1 cellular context compared by ENCODE assay signal in the genomic region with DNA sequence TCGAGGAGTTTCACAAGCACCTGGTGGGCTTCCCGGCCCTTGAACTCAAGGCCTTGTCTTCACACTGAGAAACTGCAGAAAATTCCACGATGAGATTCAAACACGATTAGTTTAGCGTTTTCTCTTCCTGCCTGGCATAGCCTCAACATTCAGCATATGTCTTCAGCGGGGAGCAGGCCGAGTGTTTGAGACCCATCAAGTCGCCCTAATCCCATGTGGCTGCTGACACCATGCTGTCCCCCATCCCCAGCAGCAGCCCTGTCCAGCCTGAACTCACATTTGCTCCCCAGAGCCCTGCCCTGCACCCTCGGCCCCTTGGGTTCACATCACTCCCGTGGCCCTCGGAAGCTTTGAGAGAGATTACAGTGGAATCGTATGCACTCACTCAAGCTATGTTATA.
TF ChIP-seq lines count a peak whose summit lies in the region.

No MANE protein-coding gene starts in this region.

TF ChIP-seq in K562, 482 proteins besides CTCF, POLR2A, EP300 and RAD21 (continued from another document):
- TF ChIP-seq, protein P1, sequence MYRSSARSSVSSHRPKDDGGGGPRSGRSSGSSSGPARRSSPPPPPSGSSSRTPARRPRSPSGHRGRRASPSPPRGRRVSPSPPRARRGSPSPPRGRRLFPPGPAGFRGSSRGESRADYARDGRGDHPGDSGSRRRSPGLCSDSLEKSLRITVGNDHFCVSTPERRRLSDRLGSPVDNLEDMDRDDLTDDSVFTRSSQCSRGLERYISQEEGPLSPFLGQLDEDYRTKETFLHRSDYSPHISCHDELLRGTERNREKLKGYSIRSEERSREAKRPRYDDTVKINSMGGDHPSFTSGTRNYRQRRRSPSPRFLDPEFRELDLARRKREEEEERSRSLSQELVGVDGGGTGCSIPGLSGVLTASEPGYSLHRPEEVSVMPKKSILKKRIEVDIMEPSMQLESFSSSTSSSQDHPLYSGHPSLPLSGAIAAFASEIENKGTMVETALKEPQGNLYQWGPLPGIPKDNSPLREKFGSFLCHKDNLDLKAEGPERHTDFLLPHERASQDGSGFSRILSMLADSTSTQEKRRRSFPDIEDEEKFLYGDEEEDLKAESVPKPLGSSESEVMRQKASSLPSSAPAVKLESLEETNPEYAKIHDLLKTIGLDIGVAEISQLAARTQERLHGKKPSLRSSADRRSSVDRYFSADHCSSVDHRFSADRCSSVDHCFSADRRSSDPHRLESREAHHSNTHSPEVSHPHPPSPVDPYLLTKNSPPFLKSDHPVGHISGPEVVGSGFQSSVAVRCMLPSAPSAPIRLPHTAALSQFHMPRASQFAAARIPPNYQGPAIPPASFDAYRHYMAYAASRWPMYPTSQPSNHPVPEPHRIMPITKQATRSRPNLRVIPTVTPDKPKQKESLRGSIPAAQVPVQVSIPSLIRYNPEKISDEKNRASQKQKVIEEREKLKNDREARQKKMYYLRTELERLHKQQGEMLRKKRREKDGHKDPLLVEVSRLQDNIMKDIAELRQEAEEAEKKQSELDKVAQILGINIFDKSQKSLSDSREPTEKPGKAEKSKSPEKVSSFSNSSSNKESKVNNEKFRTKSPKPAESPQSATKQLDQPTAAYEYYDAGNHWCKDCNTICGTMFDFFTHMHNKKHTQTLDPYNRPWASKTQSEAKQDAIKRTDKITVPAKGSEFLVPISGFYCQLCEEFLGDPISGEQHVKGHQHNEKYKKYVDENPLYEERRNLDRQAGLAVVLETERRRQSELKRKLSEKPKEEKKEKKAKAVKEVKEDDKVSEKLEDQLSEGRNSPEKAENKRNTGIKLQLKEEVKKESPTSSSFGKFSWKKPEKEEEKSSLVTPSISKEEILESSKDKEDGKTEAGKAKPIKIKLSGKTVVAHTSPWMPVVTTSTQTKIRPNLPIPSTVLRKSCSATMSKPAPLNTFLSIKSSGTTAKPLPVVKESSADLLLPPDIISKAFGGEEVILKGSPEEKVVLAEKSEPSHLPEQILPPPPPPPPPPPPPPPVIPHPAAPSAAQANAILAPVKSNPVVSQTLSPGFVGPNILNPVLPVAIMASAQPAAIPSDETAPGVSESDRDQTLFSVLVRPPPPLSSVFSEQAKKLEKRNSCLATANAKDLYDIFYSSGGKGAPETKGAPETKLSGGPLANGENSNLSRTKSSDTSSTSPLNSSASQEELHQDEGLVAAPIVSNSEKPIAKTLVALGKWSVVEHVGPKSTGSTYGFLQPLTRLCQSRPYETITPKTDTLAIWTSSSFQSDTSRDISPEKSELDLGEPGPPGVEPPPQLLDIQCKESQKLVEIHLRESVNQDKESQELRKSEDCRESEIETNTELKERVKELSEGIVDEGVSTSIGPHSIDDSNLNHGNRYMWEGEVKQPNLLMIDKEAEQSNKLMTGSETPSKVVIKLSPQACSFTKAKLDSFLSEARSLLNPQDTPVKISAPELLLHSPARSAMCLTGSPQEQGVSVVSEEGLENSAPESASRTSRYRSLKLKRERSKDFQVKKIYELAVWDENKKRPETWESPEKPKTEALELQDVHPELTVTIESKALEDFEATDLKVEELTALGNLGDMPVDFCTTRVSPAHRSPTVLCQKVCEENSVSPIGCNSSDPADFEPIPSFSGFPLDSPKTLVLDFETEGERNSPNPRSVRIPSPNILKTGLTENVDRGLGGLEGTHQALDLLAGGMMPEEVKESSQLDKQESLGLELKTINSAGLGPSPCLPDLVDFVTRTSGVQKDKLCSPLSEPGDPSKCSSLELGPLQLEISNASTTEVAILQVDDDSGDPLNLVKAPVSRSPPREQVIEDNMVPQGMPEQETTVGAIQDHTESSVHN (IDR thresholded peaks at IDR 0.05; ENCODE audit: borderline replicate concordance in 1 of 2, low read depth in 1 of 2): no peak
